In genomic region chr11:65260302-65260701, GRCh38 we compare ENCODE assay signal across 21 cellular contexts. TPM values are rescaled to one million over a fixed set of nuclear protein-coding genes. Genes with fewer than 3 reads are reported as not detected.
DNase-seq lines count a peak whose midpoint lies in the region; ATAC-seq and TF ChIP-seq lines count a peak whose summit lies in the region.
"Had no signal": no experiment of that assay in that cellular context is flagged by ENCODE, and none has a peak within 500 bp of the region (broad histone marks: within the 10 kb centered on the region; RNA-seq: fewer than 3 reads in every experiment).

No MANE protein-coding gene starts in this region.

- peaks cover 37% of the 10 kb centered on the region for H3K4me1 Mint-ChIP-seq in activated CD8-positive, alpha-beta memory T cell treated with anti-CD3 and anti-CD28 coated beads, Interleukin-2, amount 10 ng/mL, durations not matched to agents 7 days and 5 days
- peaks cover 24% of the 10 kb centered on the region for H3K4me1 Mint-ChIP-seq in dendritic cell treated with granulocyte-macrophage colony-stimulating factor and Interleukin-4, amounts not matched to agents 40 ng/mL and 50 ng/mL, for 4 days (ENCODE audit: low read depth)
- H3K4me1 Mint-ChIP-seq in neural crest cell = peaks cover 31% of the 10 kb centered on the region
- H3K4me1 Mint-ChIP-seq in effector memory CD8-positive, alpha-beta T cell (ENCODE audit: low read depth in 2 of 2) = peaks cover 22 to 30% of the 10 kb centered on the region in 2 donors
- H3K4me1 Mint-ChIP-seq in type B pancreatic cell (ENCODE audit: unreplicated experiment) = peaks cover 17% of the 10 kb centered on the region

- DNase-seq in activated CD8-positive, alpha-beta memory T cell treated with anti-CD3 and anti-CD28 coated beads, Interleukin-2, amount 10 ng/mL, durations not matched to agents 7 days and 5 days = no peak
- DNase-seq in activated CD8-positive, alpha-beta memory T cell treated with anti-CD3 and anti-CD28 coated beads for 24 hours = no peak
- no peak for DNase-seq in DND-41
- no peak for DNase-seq in neural crest cell (ENCODE audit: low read depth, low spot score)
- no peak for DNase-seq in effector memory CD8-positive, alpha-beta T cell
- no peak for DNase-seq in type B pancreatic cell (ENCODE audit: extremely low spot score, unreplicated experiment)
- no peak for DNase-seq in cerebellar nuclear complex (lab: John Stamatoyannopoulos, UW)
- DNase-seq: aorta; Calu3; central memory CD4-positive, alpha-beta T cell; dorsolateral prefrontal cortex; heart left ventricle; Kasumi-1; left colon; MV-4-11; NCI-H187; pancreas had no signal

- H3K9me3 Mint-ChIP-seq in activated CD8-positive, alpha-beta memory T cell treated with anti-CD3 and anti-CD28 coated beads, Interleukin-2, amount 10 ng/mL, durations not matched to agents 7 days and 5 days (ENCODE audit: low read depth) = no peaks in the 10 kb centered on the region
- no peaks in the 10 kb centered on the region for H3K9me3 Mint-ChIP-seq in dendritic cell treated with granulocyte-macrophage colony-stimulating factor and Interleukin-4, amounts not matched to agents 40 ng/mL and 50 ng/mL, for 4 days
- H3K9me3 Mint-ChIP-seq in neural crest cell = no peaks in the 10 kb centered on the region
- H3K9me3 Mint-ChIP-seq in effector memory CD8-positive, alpha-beta T cell = no peaks in the 10 kb centered on the region
- H3K9me3 Mint-ChIP-seq in type B pancreatic cell = no peaks in the 10 kb centered on the region
- H3K9me3 Mint-ChIP-seq: memory B cell had no signal

- peaks cover under 1% of the 10 kb centered on the region for H3K27me3 Mint-ChIP-seq in activated CD8-positive, alpha-beta memory T cell treated with anti-CD3 and anti-CD28 coated beads, Interleukin-2, amount 10 ng/mL, durations not matched to agents 7 days and 5 days
- no peaks in the 10 kb centered on the region for H3K27me3 Mint-ChIP-seq in dendritic cell treated with granulocyte-macrophage colony-stimulating factor and Interleukin-4, amounts not matched to agents 40 ng/mL and 50 ng/mL, for 4 days
- H3K27me3 Mint-ChIP-seq in neural crest cell (ENCODE audit: low read depth) = peaks cover 9% of the 10 kb centered on the region
- H3K27me3 Mint-ChIP-seq in effector memory CD8-positive, alpha-beta T cell = no peaks in the 10 kb centered on the region
- H3K27me3 Mint-ChIP-seq in type B pancreatic cell = no peaks in the 10 kb centered on the region
- H3K27me3 Mint-ChIP-seq: memory B cell had no signal

- no peaks in the 10 kb centered on the region for H3K9me3 ChIP-seq in DND-41 (ENCODE audit: insufficient read depth, low read length, severe bottlenecking)
- H3K9me3 ChIP-seq: HAP-1, heart left ventricle, pancreas, SJSA1 had no signal

- no peak for ATAC-seq in activated CD8-positive, alpha-beta memory T cell treated with anti-CD3 and anti-CD28 coated beads, Interleukin-2, amount 10 ng/mL, durations not matched to agents 7 days and 5 days
- ATAC-seq in DND-41 (ENCODE audit: insufficient read depth, low read depth) = no peak
- ATAC-seq in effector memory CD8-positive, alpha-beta T cell (replicated peaks) = no peak
- ATAC-seq: left colon, pancreas had no signal

- peaks cover 13% of the 10 kb centered on the region for H3K36me3 ChIP-seq in DND-41 (ENCODE audit: insufficient read depth, low read length)
- H3K36me3 ChIP-seq: heart left ventricle, pancreas had no signal

- H3K27me3 ChIP-seq in DND-41 (ENCODE audit: insufficient read depth, low read length, poor library complexity) = no peaks in the 10 kb centered on the region
- H3K27me3 ChIP-seq: dorsolateral prefrontal cortex, heart left ventricle, pancreas, SJSA1 had no signal

- peak overlapping the region; percentile 94 for H3K4me3 Mint-ChIP-seq in activated CD8-positive, alpha-beta memory T cell treated with anti-CD3 and anti-CD28 coated beads, Interleukin-2, amount 10 ng/mL, durations not matched to agents 7 days and 5 days
- no peak overlapping the region for H3K4me3 Mint-ChIP-seq in dendritic cell treated with granulocyte-macrophage colony-stimulating factor and Interleukin-4, amounts not matched to agents 40 ng/mL and 50 ng/mL, for 4 days
- H3K4me3 Mint-ChIP-seq in neural crest cell (peak overlapping the region; percentile 96), type B pancreatic cell (no peak overlapping the region)
- H3K4me3 Mint-ChIP-seq in effector memory CD8-positive, alpha-beta T cell = no peak overlapping the region

- H3K4me3 ChIP-seq in DND-41 (ENCODE audit: low read depth in 1 of 2, low read length in 2 of 2) = no peak overlapping the region

- peaks cover 30% of the 10 kb centered on the region for H3K4me1 ChIP-seq in DND-41 (ENCODE audit: insufficient read depth, low read length)

- no peak overlapping the region for H3K4me2 ChIP-seq in DND-41 (ENCODE audit: insufficient read depth, low read length)

- TF ChIP-seq CTCF in DND-41 (IDR thresholded peaks at IDR 0.05; ENCODE audit: borderline replicate concordance, extremely low read depth, low read length, poor library complexity, severe bottlenecking) = no peak
- no peak for TF ChIP-seq CTCF in neural crest cell (conservative IDR thresholded peaks at IDR 0.05)
- TF ChIP-seq CTCF in type B pancreatic cell (conservative IDR thresholded peaks at IDR 0.05) = no peak

- H2AFZ ChIP-seq in DND-41 (ENCODE audit: low read depth, low read length) = no peak overlapping the region

- peaks cover 21% of the 10 kb centered on the region for H3K36me3 Mint-ChIP-seq in activated CD8-positive, alpha-beta memory T cell treated with anti-CD3 and anti-CD28 coated beads, Interleukin-2, amount 10 ng/mL, durations not matched to agents 7 days and 5 days
- H3K36me3 Mint-ChIP-seq in dendritic cell treated with granulocyte-macrophage colony-stimulating factor and Interleukin-4, amounts not matched to agents 40 ng/mL and 50 ng/mL, for 4 days (ENCODE audit: low read depth) = peaks cover 19% of the 10 kb centered on the region
- H3K36me3 Mint-ChIP-seq in neural crest cell (ENCODE audit: low read depth) = peaks cover 5% of the 10 kb centered on the region
- peaks cover 5% of the 10 kb centered on the region for H3K36me3 Mint-ChIP-seq in effector memory CD8-positive, alpha-beta T cell (ENCODE audit: insufficient read depth)
- no peaks in the 10 kb centered on the region for H3K36me3 Mint-ChIP-seq in type B pancreatic cell

- H3K9ac ChIP-seq in DND-41 (ENCODE audit: low read depth, low read length) = peak overlapping the region; percentile 98; the same call in 1 of the 2 replicates

- no peak overlapping the region for H3K27ac ChIP-seq in DND-41 (ENCODE audit: low read length)
- H3K27ac ChIP-seq: pancreas, SJSA1 had no signal

- intact Hi-C loops in dendritic cell treated with granulocyte-macrophage colony-stimulating factor and Interleukin-4, amounts not matched to agents 40 ng/mL and 50 ng/mL, for 4 days (cut with micrococcal nuclease) = no loop called here

- CTCF ChIA-PET in activated CD8-positive, alpha-beta memory T cell treated with anti-CD3 and anti-CD28 coated beads, Interleukin-2, amount 10 ng/mL, durations not matched to agents 7 days and 5 days (lab: Charles Lee) = interaction anchor here (1.0 kb wide), 1 partner anchor 35 kb away, joined by 3 read pairs; no protein-coding TSS in a partner anchor

- no peak overlapping the region for H3K27ac Mint-ChIP-seq in activated CD8-positive, alpha-beta memory T cell treated with anti-CD3 and anti-CD28 coated beads, Interleukin-2, amount 10 ng/mL, durations not matched to agents 7 days and 5 days
- H3K27ac Mint-ChIP-seq in dendritic cell treated with granulocyte-macrophage colony-stimulating factor and Interleukin-4, amounts not matched to agents 40 ng/mL and 50 ng/mL, for 4 days = peak overlapping the region; percentile 90
- no peak overlapping the region for H3K27ac Mint-ChIP-seq in neural crest cell (ENCODE audit: unreplicated experiment)
- H3K27ac Mint-ChIP-seq in effector memory CD8-positive, alpha-beta T cell = peak overlapping the region in 1 of 2 donors; percentile 22
- no peak overlapping the region for H3K27ac Mint-ChIP-seq in type B pancreatic cell

- H4K20me1 ChIP-seq in DND-41 (ENCODE audit: insufficient read depth, low read length) = peaks cover 7% of the 10 kb centered on the region; the same call in 1 of the 2 replicates

- H3K79me2 ChIP-seq in DND-41 (ENCODE audit: insufficient read depth, low read length) = peaks cover 41% of the 10 kb centered on the region

RNA-seq across cellular contexts. Expression of gene POLA2, which starts 1.5 kb away (rescaled TPM):
- total RNA-seq in activated CD8-positive, alpha-beta memory T cell treated with anti-CD3 and anti-CD28 coated beads, Interleukin-2, amount 10 ng/mL, durations not matched to agents 7 days and 5 days = 10 to 100 TPM; 79.8 to 89.5 TPM
- total RNA-seq in neural crest cell (63.7 and 66.9 TPM in 2 replicates), type B pancreatic cell (ENCODE audit: low replicate concordance) (18.4 and 32.4 TPM in 2 replicates)

RNA-seq across cellular contexts. Expression of gene CDC42EP2, which starts 54.4 kb away (rescaled TPM):
- 1 to 10 TPM in 1 of 2 experiments, not detected in 1; 1.4 TPM for total RNA-seq in activated CD8-positive, alpha-beta memory T cell treated with anti-CD3 and anti-CD28 coated beads, Interleukin-2, amount 10 ng/mL, durations not matched to agents 7 days and 5 days
- 2.3 and 4.0 TPM in 2 replicates for total RNA-seq in neural crest cell
- total RNA-seq in type B pancreatic cell (ENCODE audit: low replicate concordance) = 9.4 and 12.9 TPM in 2 replicates

Comparison
In these comparisons a context has a peak if more than half of its experiments do, and no peak if none do; other contexts are left out.
1. H3K4me3 Mint-ChIP-seq: peak in activated CD8-positive, alpha-beta memory T cell treated with anti-CD3 and anti-CD28 coated beads, Interleukin-2, amount 10 ng/mL, durations not matched to agents 7 days and 5 days (single experiment) and neural crest cell (single experiment); none in dendritic cell treated with granulocyte-macrophage colony-stimulating factor and Interleukin-4, amounts not matched to agents 40 ng/mL and 50 ng/mL, for 4 days (single experiment), effector memory CD8-positive, alpha-beta T cell (0 of 2) and type B pancreatic cell (single experiment).